Comparison of ENCODE assay signal across 8 cellular contexts in the genomic region with DNA sequence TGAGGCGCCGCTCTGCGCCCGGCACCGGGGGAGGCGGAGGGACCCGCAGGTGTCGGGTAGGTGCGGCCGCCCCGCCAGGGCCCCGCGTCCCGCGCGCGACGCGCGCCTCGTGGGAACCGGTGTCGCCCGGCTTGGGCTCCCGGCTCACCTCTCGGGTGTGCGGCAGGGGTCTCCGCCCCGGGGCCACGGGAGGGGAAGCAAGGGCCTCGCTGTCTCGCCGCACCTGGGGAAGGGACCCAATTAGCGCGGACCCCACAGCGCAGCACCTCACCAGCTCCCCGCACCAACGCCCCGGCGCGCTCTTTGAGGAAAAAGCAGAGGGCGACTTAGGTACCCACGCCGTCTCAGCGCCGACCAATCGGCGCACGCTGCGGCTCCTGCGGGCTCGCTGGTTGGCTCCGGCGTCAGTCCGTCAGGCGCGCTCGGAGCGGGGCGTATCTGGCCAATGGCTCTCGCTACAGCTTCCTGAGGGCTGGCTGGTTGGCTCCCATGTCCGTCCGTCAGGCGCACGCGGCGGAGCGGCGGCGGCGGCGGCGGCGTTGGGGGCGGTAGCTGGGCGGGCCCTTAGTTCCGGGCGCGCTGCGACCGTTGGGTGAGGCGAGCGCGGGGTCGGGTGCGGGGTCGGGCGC. TPM values are rescaled to one million over a fixed set of nuclear protein-coding genes. Genes with fewer than 3 reads are reported as not detected.
DNase-seq lines count a peak whose midpoint lies in the region; ATAC-seq and TF ChIP-seq lines count a peak whose summit lies in the region.

A gene with protein sequence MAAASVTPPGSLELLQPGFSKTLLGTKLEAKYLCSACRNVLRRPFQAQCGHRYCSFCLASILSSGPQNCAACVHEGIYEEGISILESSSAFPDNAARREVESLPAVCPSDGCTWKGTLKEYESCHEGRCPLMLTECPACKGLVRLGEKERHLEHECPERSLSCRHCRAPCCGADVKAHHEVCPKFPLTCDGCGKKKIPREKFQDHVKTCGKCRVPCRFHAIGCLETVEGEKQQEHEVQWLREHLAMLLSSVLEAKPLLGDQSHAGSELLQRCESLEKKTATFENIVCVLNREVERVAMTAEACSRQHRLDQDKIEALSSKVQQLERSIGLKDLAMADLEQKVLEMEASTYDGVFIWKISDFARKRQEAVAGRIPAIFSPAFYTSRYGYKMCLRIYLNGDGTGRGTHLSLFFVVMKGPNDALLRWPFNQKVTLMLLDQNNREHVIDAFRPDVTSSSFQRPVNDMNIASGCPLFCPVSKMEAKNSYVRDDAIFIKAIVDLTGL (plus strand): TSS at position 567 of the 629 bp plus-strand sequence. CDS start 12,225 bp downstream, outside the sequence.

- no TSS peak for BruUV-seq in PC-9 (replicated peaks; lab: Mats Ljungman, UMichigan)

- in situ Hi-C loops in KBM-7 (cut with MboI; ENCODE audit: low pct_unique_long_range_greater_than_20kb, low sequenced_read_pairs), result no loop called here

- peak within 1 kb of the TSS; percentile 96 for H3K4me3 ChIP-seq in PC-9
- peak within 1 kb of the TSS; percentile 88 to 95 for H3K4me3 ChIP-seq in esophagus (ENCODE audit: low read depth in 1 of 2, low read length in 2 of 2)
- peak within 1 kb of the TSS; percentile 27 for H3K4me3 ChIP-seq in mucosa of stomach (ENCODE audit: low read length)

- intact Hi-C loops in PC-9 (cut with micrococcal nuclease; ENCODE audit: unreplicated experiment), result loop anchor here (1.0 kb wide), 1 partner anchor 15 kb away; no protein-coding TSS in a partner anchor

- peaks cover 51% of the 10 kb centered on the region for H3K79me2 ChIP-seq in PC-9 (ENCODE audit: low read depth)

- peaks cover 2% of the 10 kb centered on the region; the same call in 1 of the 2 replicates for H4K20me1 ChIP-seq in PC-9 (ENCODE audit: insufficient read depth)

- WGBS in esophagus, 2 donors, result 0% methylated on average over 78 to 88 of the region's 88 CpGs

- CTCF ChIA-PET in PC-9 (lab: Charles Lee), result interaction anchor here (0.7 to 0.8 kb wide), 2 partner anchors 162 to 182 kb away, joined by 3 read pairs; no protein-coding TSS in a partner anchor

- peak within 1 kb of the TSS; percentile 46 for H3K27ac ChIP-seq in PC-9
- peak within 1 kb of the TSS; percentile 69 to 85 for H3K27ac ChIP-seq in esophagus (ENCODE audit: low read depth in 2 of 2, low read length in 1 of 2)

- peaks cover 32% of the 10 kb centered on the region for H3F3A ChIP-seq in PC-9 (ENCODE audit: insufficient read depth, low read depth)

- H2AFZ ChIP-seq in PC-9, result peak within 1 kb of the TSS; percentile 88

- no peaks in the 10 kb centered on the region for H3K9me2 ChIP-seq in PC-9 (ENCODE audit: insufficient read depth)

- H3K9me3 ChIP-seq in PC-9 (ENCODE audit: insufficient read depth, low read depth) (no peaks in the 10 kb centered on the region), esophagus (ENCODE audit: control insufficient read depth in 2 of 2, insufficient read depth in 1 of 2, low read depth in 1 of 2, low read length in 1 of 2) (no peaks in the 10 kb centered on the region), mucosa of stomach (ENCODE audit: control insufficient read depth, low read length) (no peaks in the 10 kb centered on the region)

- peak within 1 kb of the TSS; percentile 73 for H3K9ac ChIP-seq in mucosa of stomach (ENCODE audit: low read length)

- peak; percentile 66 for ATAC-seq in GM21717 (IDR thresholded peaks at IDR 0.05; ENCODE audit: unreplicated experiment)

- peak within 1 kb of the TSS; percentile 100 for H3K4me2 ChIP-seq in PC-9

- DNase-seq in DMS53 (lab: John Stamatoyannopoulos, UW) (peak; percentile 99), KBM-7 (peak; percentile 99), PC-9 (peak; percentile 96 to 99)
- DNase-seq in activated T-cell treated with anti-CD3 and anti-CD28 coated beads, Interleukin-2, amount 50 U/mL, for 1 hour, result peak; percentile 98
- peak; percentile 97 for DNase-seq in stimulated activated CD8-positive, alpha-beta memory T cell treated with anti-CD3 and anti-CD28 coated beads, Interleukin-4, amount 100 ng/mL, for 48 hours

- H3K4me1 ChIP-seq in PC-9 (replicated peaks; ENCODE audit: insufficient read depth) (peaks cover 39% of the 10 kb centered on the region), esophagus (ENCODE audit: control insufficient read depth in 2 of 2, insufficient read depth in 2 of 2, low read length in 1 of 2) (peaks cover 8 to 12% of the 10 kb centered on the region in 2 donors), mucosa of stomach (ENCODE audit: control insufficient read depth, insufficient read depth, low read length) (peaks cover 25% of the 10 kb centered on the region)

- no peaks in the 10 kb centered on the region for H3K27me3 ChIP-seq in PC-9 (ENCODE audit: insufficient read depth, low read depth)
- no peaks in the 10 kb centered on the region for H3K27me3 ChIP-seq in esophagus (ENCODE audit: control insufficient read depth in 1 of 2, insufficient read depth in 2 of 2, low read length in 2 of 2)
- no peaks in the 10 kb centered on the region for H3K27me3 ChIP-seq in mucosa of stomach (ENCODE audit: control insufficient read depth, insufficient read depth, low read length)

- POLR2A ChIA-PET in PC-9 (lab: Charles Lee; ENCODE audit: unreplicated experiment), result interaction anchor here (0.6 to 0.8 kb wide), 5 partner anchors 15 to 108 kb away, joined by 4 to 19 read pairs (median 6); a partner anchor contains a TSS

- H3K36me3 ChIP-seq in PC-9 (ENCODE audit: low read depth) (no peaks in the 10 kb centered on the region), esophagus (ENCODE audit: control insufficient read depth in 2 of 2, insufficient read depth in 2 of 2, low read length in 1 of 2) (no peaks in the 10 kb centered on the region), mucosa of stomach (ENCODE audit: control insufficient read depth, insufficient read depth, low read length) (no peaks in the 10 kb centered on the region)

- no peak for TF ChIP-seq CTCF in PC-9 (conservative IDR thresholded peaks at IDR 0.05)

RNA-seq across cellular contexts. Expression of the gene that starts here (rescaled TPM):
- 42.7 and 48.0 TPM in 2 replicates for total RNA-seq in PC-9 (2021)
- 10 to 100 TPM; 11.0 to 16.6 TPM for polyA plus RNA-seq in esophagus

Comparison
In these comparisons a context has a peak if more than half of its experiments do, and no peak if none do; other contexts are left out.
1. Peak in every context shown above with its lines: DNase-seq, ATAC-seq, H3K4me3 ChIP-seq and H3K27ac ChIP-seq.
2. H3K4me3 ChIP-seq: peak in every context shown above with its lines; median percentile 96 in PC-9; 92 in esophagus; 27 in mucosa of stomach.